ENCODE assay signal across 9 cellular contexts in genomic region chr5:1345876-1346626, GRCh38. TPM values are rescaled to one million over a fixed set of nuclear protein-coding genes. Genes with fewer than 3 reads are reported as not detected.
DNase-seq lines count a peak whose midpoint lies in the region; ATAC-seq and TF ChIP-seq lines count a peak whose summit lies in the region.
"Had no signal": no experiment of that assay in that cellular context is flagged by ENCODE, and none has a peak within 500 bp of the region (broad histone marks: within the 10 kb centered on the region; RNA-seq: fewer than 3 reads in every experiment).

No MANE protein-coding gene starts in this region.

- CTCF ChIA-PET in mammary epithelial cell (lab: Charles Lee; ENCODE audit: low non-redundant PET), result no interaction called here

- H3K4me2 ChIP-seq in mammary epithelial cell (ENCODE audit: insufficient read depth, low read depth, low read length), result peak overlapping the region; percentile 98

- intact Hi-C loops in heart right ventricle (cut with DNase I) (no loop called here), cardiac septum (cut with DNase I) (loop anchor here (10.0 kb wide), 2 partner anchors 299 to 459 kb away; partner anchors contain the start of gene NDUFS6), mammary epithelial cell (cut with micrococcal nuclease) (loop anchor here (2.0 kb wide), 3 partner anchors 15 to 295 kb away; no protein-coding TSS in a partner anchor)

- H3K4me1 ChIP-seq in heart right ventricle (peaks cover 3 to 28% (median 23%) of the 10 kb centered on the region in 9 donors), mammary epithelial cell (ENCODE audit: insufficient read depth, low read length) (peaks cover 18% of the 10 kb centered on the region), mucosa of rectum (ENCODE audit: control insufficient read depth in 2 of 2, insufficient read depth in 2 of 2, low read length in 2 of 2) (peaks cover 12 to 18% of the 10 kb centered on the region in 2 donors)

- H3K79me2 ChIP-seq in mammary epithelial cell (ENCODE audit: insufficient read depth, low read length), result peaks cover 52% of the 10 kb centered on the region

- peak overlapping the region; percentile 86 for H2AFZ ChIP-seq in mammary epithelial cell (ENCODE audit: low read depth, low read length)

- H3K27me3 ChIP-seq in heart right ventricle, result no peaks in the 10 kb centered on the region
- H3K27me3 ChIP-seq in mammary epithelial cell (ENCODE audit: insufficient read depth, low read length), result no peaks in the 10 kb centered on the region
- H3K27me3 ChIP-seq in mucosa of rectum (ENCODE audit: control insufficient read depth in 2 of 2, insufficient read depth in 2 of 2, low read length in 2 of 2), result no peaks in the 10 kb centered on the region

- H4K20me1 ChIP-seq in mammary epithelial cell (ENCODE audit: insufficient read depth, low read length), result no peaks in the 10 kb centered on the region

- peaks cover 0 to 27% (median 12%) of the 10 kb centered on the region in 9 donors for H3K36me3 ChIP-seq in heart right ventricle
- peaks cover 6% of the 10 kb centered on the region for H3K36me3 ChIP-seq in mammary epithelial cell (ENCODE audit: insufficient read depth, low read length)
- H3K36me3 ChIP-seq in mucosa of rectum (ENCODE audit: control insufficient read depth in 2 of 2, insufficient read depth in 2 of 2, low read length in 2 of 2), result peaks cover 8 to 20% of the 10 kb centered on the region in 2 donors

- TF ChIP-seq CTCF in heart right ventricle (IDR thresholded peaks at IDR 0.05), result no peak
- TF ChIP-seq CTCF in mammary epithelial cell (conservative IDR thresholded peaks at IDR 0.05 in 1 of 2, IDR thresholded peaks at IDR 0.05 in 1 of 2; ENCODE audit: extremely low read depth in 1 of 2, insufficient read depth in 1 of 2, low read depth in 1 of 2, low read length in 2 of 2), result no peak

- H3K9me3 ChIP-seq in heart right ventricle, result no peaks in the 10 kb centered on the region
- no peaks in the 10 kb centered on the region for H3K9me3 ChIP-seq in mammary epithelial cell (replicated peaks; ENCODE audit: insufficient read depth, low read length)
- H3K9me3 ChIP-seq in mucosa of rectum (ENCODE audit: control insufficient read depth in 2 of 2, low read length in 2 of 2), result no peaks in the 10 kb centered on the region

- 78 to 81% methylated on average over 27 of the region's 27 CpGs for WGBS in heart right ventricle, 2 donors
- 77% methylated on average over 24 of the region's 27 CpGs for WGBS in mammary epithelial cell (ENCODE audit: low coverage, missing lambda C conversion rate)

- DNase-seq in heart right ventricle, result no peak
- no peak for DNase-seq in cardiac septum (ENCODE audit: low spot score)
- DNase-seq in mammary epithelial cell, result no peak
- no peak for DNase-seq in stimulated activated CD4-positive, alpha-beta T cell treated with anti-CD3 and anti-CD28 coated beads, Interleukin-15, amount 100 ng/mL, for 24 hours
- DNase-seq in AG08395 (ENCODE audit: low spot score), result no peak
- no peak for DNase-seq in GOT3 (lab: John Stamatoyannopoulos, UW)
- no peak for DNase-seq in globus pallidus (ENCODE audit: low spot score)

- in situ Hi-C loops in mammary epithelial cell (cut with MboI; ENCODE audit: low sequenced_read_pairs in 2 of 2), result no loop called here

- no TSS peak for BruUV-seq in mammary epithelial cell (replicated peaks; lab: Mats Ljungman, UMichigan)

- H3K4me3 ChIP-seq in heart right ventricle, result peak overlapping the region; percentile 66 to 100 (median 85)
- peak overlapping the region; percentile 80 to 91 (median 87) for H3K4me3 ChIP-seq in mammary epithelial cell (replicated peaks in 1 of 3; ENCODE audit: insufficient read depth in 1 of 3, low read depth in 2 of 3, low read length in 3 of 3)
- peak overlapping the region; percentile 82 to 87 for H3K4me3 ChIP-seq in mucosa of rectum (ENCODE audit: low read length in 2 of 2)

- H3K9ac ChIP-seq in mammary epithelial cell (ENCODE audit: insufficient read depth, low read length) (peak overlapping the region; percentile 90), mucosa of rectum (ENCODE audit: low read depth in 1 of 2, low read length in 2 of 2) (peak overlapping the region; percentile 78 to 95)

- peak in 2 of 8 donors; percentile 4 to 8 for ATAC-seq in heart right ventricle

- dilution Hi-C loops in mammary epithelial cell (cut with HindIII; ENCODE audit: low sequenced_read_pairs), result no loop called here

- peak overlapping the region in 7 of 10 donors; percentile 85 to 95 (median 91) for H3K27ac ChIP-seq in heart right ventricle
- peak overlapping the region; percentile 78 for H3K27ac ChIP-seq in mammary epithelial cell (ENCODE audit: insufficient read depth, low read depth, low read length)
- H3K27ac ChIP-seq in mucosa of rectum (ENCODE audit: low read depth in 2 of 2, low read length in 2 of 2), result no peak overlapping the region

RNA-seq across cellular contexts. Expression of gene CLPTM1L, which starts 1.2 kb away (rescaled TPM):
- total RNA-seq in heart right ventricle (10 to 100 TPM; 27.5 to 43.9 (median 32.5) TPM), cardiac septum (42.6 TPM), mammary epithelial cell (100 to 1,000 TPM; 111 to 154 TPM)
- polyA plus RNA-seq in heart right ventricle (10 to 100 TPM; 21.5 to 78.0 TPM), mammary epithelial cell (158 TPM)
- polyA minus RNA-seq in mammary epithelial cell, result 101 TPM

RNA-seq across cellular contexts. Expression of gene TERT, which starts 51.2 kb away (rescaled TPM):
- total RNA-seq in heart right ventricle (not detected), cardiac septum (not detected), mammary epithelial cell (not detected)
- polyA plus RNA-seq in heart right ventricle (not detected), mammary epithelial cell (not detected)
- not detected for polyA minus RNA-seq in mammary epithelial cell
- total RNA-seq: renal cortical epithelial cell had no signal

Comparison
In these comparisons a context has a peak if more than half of its experiments do, and no peak if none do; other contexts are left out.
1. intact Hi-C loops: an anchor here in cardiac septum (10.0 kb wide) and mammary epithelial cell (2.0 kb wide); none called in heart right ventricle.
2. H3K27ac ChIP-seq: peak in heart right ventricle (7 of 10) and mammary epithelial cell (single experiment); none in mucosa of rectum (0 of 2).
3. Peak in every context shown above with its lines, with median percentiles within 50 percentile points of each other: H3K4me3 ChIP-seq.